In genomic region chr3:47008258-47008671, GRCh38 we compare ENCODE assay signal across 13 cellular contexts. TPM values are rescaled to one million over a fixed set of nuclear protein-coding genes. Genes with fewer than 3 reads are reported as not detected.
DNase-seq lines count a peak whose midpoint lies in the region; ATAC-seq and TF ChIP-seq lines count a peak whose summit lies in the region.
"Had no signal": no experiment of that assay in that cellular context is flagged by ENCODE, and none has a peak within 500 bp of the region (broad histone marks: within the 10 kb centered on the region; RNA-seq: fewer than 3 reads in every experiment).

No MANE protein-coding gene starts in this region.

- POLR2A ChIA-PET in activated CD8-positive, alpha-beta T cell treated with anti-CD3 and anti-CD28 coated beads for 36 hours (lab: Charles Lee) = interaction anchor here (0.7 to 3.4 kb wide), 7 partner anchors 9 to 77 kb away, joined by 3 to 20 read pairs (median 5); partner anchors contain the start of gene NBEAL2

- H3K27ac Mint-ChIP-seq in activated CD8-positive, alpha-beta T cell treated with anti-CD3 and anti-CD28 coated beads for 36 hours = no peak overlapping the region
- H3K27ac Mint-ChIP-seq: stimulated activated effector memory CD8-positive, alpha-beta T cell treated with anti-CD3 and anti-CD28 coated beads, Interleukin-12 subunit alpha, Interleukin-12 subunit beta, amount 100 ng/mL, for 72 hours had no signal

- ATAC-seq in Right ventricle myocardium superior (ENCODE audit: poor library complexity) = no peak
- no peak for ATAC-seq in left cardiac atrium
- no peak for ATAC-seq in activated CD8-positive, alpha-beta T cell treated with anti-CD3 and anti-CD28 coated beads for 36 hours
- no peak for ATAC-seq in left lobe of liver
- no peak for ATAC-seq in GM21529 (IDR thresholded peaks at IDR 0.05; ENCODE audit: unreplicated experiment)
- ATAC-seq: stimulated activated effector memory CD8-positive, alpha-beta T cell treated with anti-CD3 and anti-CD28 coated beads, Interleukin-12 subunit alpha, Interleukin-12 subunit beta, amount 100 ng/mL, for 72 hours had no signal

- intact Hi-C loops in Right ventricle myocardium superior (cut with DNase I) (loop anchor here (10.0 kb wide), 1 partner anchor 303 kb away; the partner anchor contains the start of gene TMIE), left cardiac atrium (cut with DNase I) (loop anchor here in 1 of 2 donors (10.0 kb wide), 1 partner anchor 303 kb away; the partner anchor contains the start of gene TMIE)
- intact Hi-C loops in activated CD8-positive, alpha-beta T cell treated with anti-CD3 and anti-CD28 coated beads for 36 hours (cut with micrococcal nuclease) = no loop called here

- no peaks in the 10 kb centered on the region for H3K27me3 Mint-ChIP-seq in activated CD8-positive, alpha-beta T cell treated with anti-CD3 and anti-CD28 coated beads for 36 hours

- peak overlapping the region; percentile 35 for H3K4me3 Mint-ChIP-seq in activated CD8-positive, alpha-beta T cell treated with anti-CD3 and anti-CD28 coated beads for 36 hours
- H3K4me3 Mint-ChIP-seq: stimulated activated effector memory CD8-positive, alpha-beta T cell treated with anti-CD3 and anti-CD28 coated beads, Interleukin-12 subunit alpha, Interleukin-12 subunit beta, amount 100 ng/mL, for 72 hours had no signal

- H3K4me1 Mint-ChIP-seq in activated CD8-positive, alpha-beta T cell treated with anti-CD3 and anti-CD28 coated beads for 36 hours (ENCODE audit: low read depth) = peaks cover 5% of the 10 kb centered on the region

- H3K36me3 Mint-ChIP-seq in activated CD8-positive, alpha-beta T cell treated with anti-CD3 and anti-CD28 coated beads for 36 hours (ENCODE audit: low read depth) = peaks cover 11% of the 10 kb centered on the region

- H3K9me3 Mint-ChIP-seq in activated CD8-positive, alpha-beta T cell treated with anti-CD3 and anti-CD28 coated beads for 36 hours = no peaks in the 10 kb centered on the region
- H3K9me3 Mint-ChIP-seq: stimulated activated effector memory CD8-positive, alpha-beta T cell treated with anti-CD3 and anti-CD28 coated beads, Interleukin-12 subunit alpha, Interleukin-12 subunit beta, amount 100 ng/mL, for 72 hours had no signal

- DNase-seq in Right ventricle myocardium superior = peak; percentile 33
- no peak for DNase-seq in left cardiac atrium
- no peak for DNase-seq in activated CD8-positive, alpha-beta T cell treated with anti-CD3 and anti-CD28 coated beads for 36 hours
- peak; percentile 43 for DNase-seq in left lobe of liver (ENCODE audit: low spot score)
- DNase-seq in ureter (ENCODE audit: low spot score) = peak; percentile 42
- DNase-seq in occipital lobe (lab: John Stamatoyannopoulos, UW) = no peak
- no peak for DNase-seq in NCI-H2196 treated with DMSO at 0.1 percent for 48 hours (lab: John Stamatoyannopoulos, UW; ENCODE audit: unreplicated experiment)
- DNase-seq: AML-193, mesendoderm, NCI-H1048, NCI-H345 had no signal

- CTCF ChIA-PET in activated CD8-positive, alpha-beta T cell treated with anti-CD3 and anti-CD28 coated beads for 36 hours (lab: Charles Lee) = interaction anchor here (1.3 to 1.8 kb wide), 2 partner anchors 11 kb away, joined by 4 to 5 read pairs; no protein-coding TSS in a partner anchor

- TF ChIP-seq CTCF in activated CD8-positive, alpha-beta T cell treated with anti-CD3 and anti-CD28 coated beads for 36 hours (IDR thresholded peaks at IDR 0.05) = no peak

RNA-seq across cellular contexts. Expression of gene NBEAL2, which starts 28.8 kb away (rescaled TPM):
- 11.7 TPM for total RNA-seq in Right ventricle myocardium superior
- 10 to 100 TPM; 17.1 to 23.9 TPM for total RNA-seq in left cardiac atrium
- total RNA-seq in activated CD8-positive, alpha-beta T cell treated with anti-CD3 and anti-CD28 coated beads for 36 hours = 10 to 100 TPM; 58.9 to 63.7 TPM
- 12.2 TPM for total RNA-seq in left lobe of liver
- 122 TPM for total RNA-seq in ureter
- total RNA-seq in occipital lobe = 3.3 TPM

RNA-seq across cellular contexts. Expression of gene CCDC12, which starts 31.7 kb away (rescaled TPM):
- total RNA-seq in Right ventricle myocardium superior (29.2 TPM), left cardiac atrium (10 to 100 TPM; 24.2 to 38.4 TPM), left lobe of liver (19.3 TPM), ureter (72.0 TPM), occipital lobe (17.5 TPM)
- 10 to 100 TPM; 51.2 to 51.6 TPM for total RNA-seq in activated CD8-positive, alpha-beta T cell treated with anti-CD3 and anti-CD28 coated beads for 36 hours

Comparison
In these comparisons a context has a peak if more than half of its experiments do, and no peak if none do; other contexts are left out.
1. DNase-seq: peak in Right ventricle myocardium superior (single experiment), left lobe of liver (single experiment) and ureter (single experiment); none in left cardiac atrium (single experiment), activated CD8-positive, alpha-beta T cell treated with anti-CD3 and anti-CD28 coated beads for 36 hours (single experiment), occipital lobe (single experiment) and NCI-H2196 treated with DMSO at 0.1 percent for 48 hours (single experiment).